Comparison of ENCODE assay signal across 16 cellular contexts in the genomic region with DNA sequence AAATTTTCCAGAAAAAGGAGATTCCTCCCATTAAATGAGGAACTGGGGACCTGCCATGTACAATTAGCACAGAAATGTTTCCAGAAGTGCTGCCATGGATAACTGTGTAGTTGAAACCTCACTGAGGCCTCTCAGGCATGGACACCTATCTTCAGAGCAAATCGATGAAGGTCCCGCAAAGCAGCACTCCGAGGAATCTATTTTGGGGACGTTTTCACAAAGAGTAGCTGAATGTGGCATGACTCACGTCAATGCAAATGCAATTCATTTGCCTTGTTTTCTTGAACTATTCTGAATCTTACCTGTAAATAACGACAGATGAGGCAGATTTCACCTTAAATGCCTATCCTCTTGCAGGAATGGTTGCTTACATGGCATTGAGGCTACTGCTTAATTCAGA.
DNase-seq lines count a peak whose midpoint lies in the region; ATAC-seq, FAIRE-seq and TF ChIP-seq lines count a peak whose summit lies in the region.
"Had no signal": no experiment of that assay in that cellular context is flagged by ENCODE, and none has a peak within 500 bp of the region (broad histone marks: within the 10 kb centered on the region; RNA-seq: fewer than 3 reads in every experiment).

No MANE protein-coding gene starts in this region.

- no peak overlapping the region for H3K27ac Mint-ChIP-seq in stimulated activated naive CD8-positive, alpha-beta T cell treated with anti-CD3 and anti-CD28 coated beads, Interleukin-15, amount 100 ng/mL, for 72 hours

- H3K27ac ChIP-seq in KOPT-K1 (ENCODE audit: low read depth, low read length, poor library complexity, severe bottlenecking) (peak overlapping the region; percentile 64), OCI-LY1 (ENCODE audit: low read depth, low read length, poor library complexity, severe bottlenecking) (peak overlapping the region; percentile 85)
- H3K27ac ChIP-seq: GM23248 had no signal

- H4K20me1 ChIP-seq in OCI-LY1 (ENCODE audit: insufficient read depth, low read length), result no peaks in the 10 kb centered on the region

- H3K27me3 Mint-ChIP-seq in stimulated activated naive CD8-positive, alpha-beta T cell treated with anti-CD3 and anti-CD28 coated beads, Interleukin-15, amount 100 ng/mL, for 72 hours, result no peaks in the 10 kb centered on the region
- H3K27me3 Mint-ChIP-seq: CD4-positive, CD25-positive, alpha-beta regulatory T cell; CD8-positive, alpha-beta memory T cell had no signal

- no peak for TF ChIP-seq POLR2A in GM12891 (IDR thresholded peaks at IDR 0.05; ENCODE audit: low read depth, low read length)

- H3K9ac ChIP-seq in OCI-LY1 (ENCODE audit: low read length), result no peak overlapping the region
- H3K9ac ChIP-seq: GM23248 had no signal

- no peak overlapping the region for H3K4me3 ChIP-seq in OCI-LY1 (ENCODE audit: low read depth, low read length, poor library complexity, severe bottlenecking)
- H3K4me3 ChIP-seq: GM23248, HAP-1 had no signal

- no peaks in the 10 kb centered on the region for H3K9me2 ChIP-seq in OCI-LY1 (ENCODE audit: low read depth, low read length)

- H3K36me3 ChIP-seq in KOPT-K1 (ENCODE audit: insufficient read depth, low read length) (peaks cover 81% of the 10 kb centered on the region), OCI-LY1 (ENCODE audit: insufficient read depth, low read length) (peaks cover 44% of the 10 kb centered on the region)
- H3K36me3 ChIP-seq: BE2C had no signal

- no peaks in the 10 kb centered on the region for H3K27me3 ChIP-seq in OCI-LY1 (ENCODE audit: insufficient read depth, low read length)
- H3K27me3 ChIP-seq: BE2C had no signal

- peaks cover 0 to 5% of the 10 kb centered on the region in 2 donors for H3K9me3 Mint-ChIP-seq in stimulated activated naive CD8-positive, alpha-beta T cell treated with anti-CD3 and anti-CD28 coated beads, Interleukin-15, amount 100 ng/mL, for 72 hours
- H3K9me3 Mint-ChIP-seq: CD4-positive, CD25-positive, alpha-beta regulatory T cell; CD8-positive, alpha-beta memory T cell had no signal

- no peak for ATAC-seq in HG03097 (IDR thresholded peaks at IDR 0.05; ENCODE audit: low FRiP score, unreplicated experiment)
- ATAC-seq in stimulated activated naive CD8-positive, alpha-beta T cell treated with anti-CD3 and anti-CD28 coated beads, Interleukin-15, amount 100 ng/mL, for 72 hours, result no peak

- no peak overlapping the region for H3K4me3 Mint-ChIP-seq in stimulated activated naive CD8-positive, alpha-beta T cell treated with anti-CD3 and anti-CD28 coated beads, Interleukin-15, amount 100 ng/mL, for 72 hours
- H3K4me3 Mint-ChIP-seq: CD8-positive, alpha-beta memory T cell had no signal

- H3K9me3 ChIP-seq in KOPT-K1 (ENCODE audit: insufficient read depth, low read length, poor library complexity, severe bottlenecking) (peaks cover 8% of the 10 kb centered on the region), OCI-LY1 (ENCODE audit: low read length) (no peaks in the 10 kb centered on the region)
- H3K9me3 ChIP-seq: BE2C, HAP-1 had no signal

- H2AFZ ChIP-seq in OCI-LY1 (ENCODE audit: low read length), result no peak overlapping the region
- H2AFZ ChIP-seq: GM23248 had no signal

- H3F3A ChIP-seq in OCI-LY1 (ENCODE audit: insufficient read depth, low read length), result no peaks in the 10 kb centered on the region

- peaks cover 40% of the 10 kb centered on the region for H3K4me1 ChIP-seq in OCI-LY1 (ENCODE audit: insufficient read depth, low read length, severe bottlenecking)
- H3K4me1 ChIP-seq: BE2C, HAP-1 had no signal

- no peak for FAIRE-seq in GM12891 (lab: Jason Lieb, UNC)

- DNase-seq in GM12891 (ENCODE audit: insufficient read length, low spot score), result no peak
- no peak for DNase-seq in stimulated activated naive CD8-positive, alpha-beta T cell treated with anti-CD3 and anti-CD28 coated beads, Interleukin-15, amount 100 ng/mL, for 72 hours
- DNase-seq in DMS79 (lab: John Stamatoyannopoulos, UW), result no peak
- DNase-seq: BE2C; C1 segment of cervical spinal cord; CD4-positive, CD25-positive, alpha-beta regulatory T cell; CD8-positive, alpha-beta memory T cell; COR-L47; DMS 273 treated with DMSO at 0.1 percent for 48 hours; DMS53; GDM1; GM23248 had no signal

- no peak for TF ChIP-seq CTCF in OCI-LY1 (IDR thresholded peaks at IDR 0.05; ENCODE audit: low read length)

- 0 out of 2 replicates have a peak, but pooled peaks cover 3% of the 10 kb centered on the region for H3K79me2 ChIP-seq in OCI-LY1 (ENCODE audit: insufficient read depth, low read length)

- H3K4me1 Mint-ChIP-seq in stimulated activated naive CD8-positive, alpha-beta T cell treated with anti-CD3 and anti-CD28 coated beads, Interleukin-15, amount 100 ng/mL, for 72 hours, result peaks cover 22% of the 10 kb centered on the region

- H3K4me2 ChIP-seq in OCI-LY1 (ENCODE audit: low read length), result no peak overlapping the region

TF ChIP-seq in GM12891, 5 proteins besides CTCF, POLR2A, EP300 and RAD21:
- no peak for TF ChIP-seq PAX5 (IDR thresholded peaks at IDR 0.05; ENCODE audit: insufficient read depth, low read length, severe bottlenecking)
- TF ChIP-seq SPI1 (IDR thresholded peaks at IDR 0.05; ENCODE audit: low read depth, low read length), result 0 out of 2 replicates have a peak, but pooled peaks have one; percentile 23
